In genomic region chr16:85385463-85386331, GRCh38 we compare ENCODE assay signal across 14 cellular contexts.
DNase-seq lines count a peak whose midpoint lies in the region; ATAC-seq and TF ChIP-seq lines count a peak whose summit lies in the region.
"Had no signal": no experiment of that assay in that cellular context is flagged by ENCODE, and none has a peak within 500 bp of the region (broad histone marks: within the 10 kb centered on the region; RNA-seq: fewer than 3 reads in every experiment).

No MANE protein-coding gene starts in this region.

- H3K9me3 Mint-ChIP-seq in stimulated activated memory B cell treated with anti-CD40 and anti-IgM and Interleukin-4, amounts not matched to agents 10 μg/mL and 1 μg/mL and 100 μg/mL, for 72 hours: peaks cover 13% of the 10 kb centered on the region
- H3K9me3 Mint-ChIP-seq: activated T-cell treated with anti-CD3 and anti-CD28 coated beads, Interleukin-2, amount 50 U/mL, for 24 hours had no signal

- in situ Hi-C loops in GM23248 (cut with MboI) (no loop called here), KBM-7 (cut with MboI; ENCODE audit: low pct_unique_long_range_greater_than_20kb, low sequenced_read_pairs) (no loop called here)

- TF ChIP-seq POLR2A in adrenal gland (IDR thresholded peaks at IDR 0.05): no peak

- H3K4me3 ChIP-seq in adrenal gland (no peak overlapping the region), GM23248 (no peak overlapping the region)
- H3K4me3 ChIP-seq: stomach had no signal

- H3K9me3 ChIP-seq in adrenal gland (replicated peaks in 1 of 3) (no peaks in the 10 kb centered on the region), GM23248 (ENCODE audit: low read depth) (no peaks in the 10 kb centered on the region)
- H3K9me3 ChIP-seq: stomach had no signal

- intact Hi-C loops in adrenal gland (cut with DNase I): no loop called here

- H3K9ac ChIP-seq in GM23248: no peak overlapping the region

- peaks cover 53% of the 10 kb centered on the region for H3K27me3 Mint-ChIP-seq in stimulated activated memory B cell treated with anti-CD40 and anti-IgM and Interleukin-4, amounts not matched to agents 10 μg/mL and 1 μg/mL and 100 μg/mL, for 72 hours

- H3K4me1 Mint-ChIP-seq in stimulated activated memory B cell treated with anti-CD40 and anti-IgM and Interleukin-4, amounts not matched to agents 10 μg/mL and 1 μg/mL and 100 μg/mL, for 72 hours: no peaks in the 10 kb centered on the region
- H3K4me1 Mint-ChIP-seq: T-cell had no signal

- peaks cover 18 to 44% of the 10 kb centered on the region in 2 donors for H3K4me1 ChIP-seq in adrenal gland (replicated peaks in 1 of 2)
- H3K4me1 ChIP-seq in GM23248 (ENCODE audit: insufficient read depth): peaks cover 26% of the 10 kb centered on the region

- DNase-seq in DMS 273 (lab: John Stamatoyannopoulos, UW; ENCODE audit: unreplicated experiment) (peak; percentile 64), DMS 273 treated with DMSO at 0.1 percent for 48 hours (lab: John Stamatoyannopoulos, UW) (no peak), adrenal gland (peak in 5 of 7 donors; percentile 4 to 19 (median 14)), left kidney (ENCODE audit: low read depth, low spot score) (peak; percentile 70), GM23248 (no peak), KBM-7 (no peak)
- DNase-seq: activated CD4-positive, alpha-beta T cell treated with anti-CD3 and anti-CD28 coated beads for 1 hour; activated T-cell treated with anti-CD3 and anti-CD28 coated beads, Interleukin-2, amount 50 U/mL, for 24 hours; T-cell had no signal

- TF ChIP-seq CTCF in adrenal gland (IDR thresholded peaks at IDR 0.05): no peak

- H3K9me2 ChIP-seq in GM23248 (ENCODE audit: insufficient read depth): no peaks in the 10 kb centered on the region

- H3K36me3 ChIP-seq in adrenal gland (replicated peaks in 1 of 2): no peaks in the 10 kb centered on the region
- no peaks in the 10 kb centered on the region for H3K36me3 ChIP-seq in GM23248 (ENCODE audit: low read depth)
- H3K36me3 ChIP-seq: stomach had no signal

- WGBS in adrenal gland, 4 donors: 64 to 76% (median 72%) methylated on average over 10 to 32 of the region's 32 CpGs
- 90 to 92% methylated on average over 30 to 32 of the region's 32 CpGs for WGBS in GM23248 (ENCODE audit: low coverage in 1 of 2, low lambda C conversion rate in 2 of 2, missing lambda C conversion rate in 2 of 2), 2 experiments

- H3F3A ChIP-seq in GM23248 (ENCODE audit: insufficient read depth): peaks cover 12% of the 10 kb centered on the region

- no peak overlapping the region for H2AFZ ChIP-seq in GM23248

- ATAC-seq in stimulated activated memory B cell treated with anti-CD40 and anti-IgM and Interleukin-4, amounts not matched to agents 10 μg/mL and 1 μg/mL and 100 μg/mL, for 72 hours: peak; percentile 28
- ATAC-seq in GM21786 (IDR thresholded peaks at IDR 0.05; ENCODE audit: unreplicated experiment): no peak
- ATAC-seq: PC-3, T-cell had no signal

- H3K36me3 Mint-ChIP-seq in stimulated activated memory B cell treated with anti-CD40 and anti-IgM and Interleukin-4, amounts not matched to agents 10 μg/mL and 1 μg/mL and 100 μg/mL, for 72 hours: no peaks in the 10 kb centered on the region
- H3K36me3 Mint-ChIP-seq: T-cell had no signal

- H3K27ac Mint-ChIP-seq in stimulated activated memory B cell treated with anti-CD40 and anti-IgM and Interleukin-4, amounts not matched to agents 10 μg/mL and 1 μg/mL and 100 μg/mL, for 72 hours: no peak overlapping the region
- H3K27ac Mint-ChIP-seq: activated T-cell treated with anti-CD3 and anti-CD28 coated beads, Interleukin-2, amount 50 U/mL, for 24 hours; T-cell had no signal

- H3K79me2 ChIP-seq in GM23248 (ENCODE audit: insufficient read depth): peaks cover 83% of the 10 kb centered on the region

- H3K27me3 ChIP-seq in adrenal gland (no peaks in the 10 kb centered on the region), GM23248 (replicated peaks; ENCODE audit: insufficient read depth) (no peaks in the 10 kb centered on the region)
- H3K27me3 ChIP-seq: stomach had no signal

- H4K20me1 ChIP-seq in GM23248 (ENCODE audit: insufficient read depth): no peaks in the 10 kb centered on the region

- H3K27ac ChIP-seq in adrenal gland: peak overlapping the region in 1 of 5 donors; percentile 54
- no peak overlapping the region for H3K27ac ChIP-seq in GM23248
- H3K27ac ChIP-seq: HL-60 had no signal

- H3K4me2 ChIP-seq in GM23248 (ENCODE audit: unreplicated experiment): no peak overlapping the region

- H3K4me3 Mint-ChIP-seq in stimulated activated memory B cell treated with anti-CD40 and anti-IgM and Interleukin-4, amounts not matched to agents 10 μg/mL and 1 μg/mL and 100 μg/mL, for 72 hours: no peak overlapping the region
- H3K4me3 Mint-ChIP-seq: activated T-cell treated with anti-CD3 and anti-CD28 coated beads, Interleukin-2, amount 50 U/mL, for 24 hours; T-cell had no signal

Comparison
In these comparisons a context has a peak if more than half of its experiments do, and no peak if none do; other contexts are left out.
1. DNase-seq: peak in DMS 273 (single experiment), adrenal gland (5 of 7) and left kidney (single experiment); none in DMS 273 treated with DMSO at 0.1 percent for 48 hours (single experiment), GM23248 (single experiment) and KBM-7 (single experiment).